ENCODE assay signal across 8 cellular contexts in the genomic region with DNA sequence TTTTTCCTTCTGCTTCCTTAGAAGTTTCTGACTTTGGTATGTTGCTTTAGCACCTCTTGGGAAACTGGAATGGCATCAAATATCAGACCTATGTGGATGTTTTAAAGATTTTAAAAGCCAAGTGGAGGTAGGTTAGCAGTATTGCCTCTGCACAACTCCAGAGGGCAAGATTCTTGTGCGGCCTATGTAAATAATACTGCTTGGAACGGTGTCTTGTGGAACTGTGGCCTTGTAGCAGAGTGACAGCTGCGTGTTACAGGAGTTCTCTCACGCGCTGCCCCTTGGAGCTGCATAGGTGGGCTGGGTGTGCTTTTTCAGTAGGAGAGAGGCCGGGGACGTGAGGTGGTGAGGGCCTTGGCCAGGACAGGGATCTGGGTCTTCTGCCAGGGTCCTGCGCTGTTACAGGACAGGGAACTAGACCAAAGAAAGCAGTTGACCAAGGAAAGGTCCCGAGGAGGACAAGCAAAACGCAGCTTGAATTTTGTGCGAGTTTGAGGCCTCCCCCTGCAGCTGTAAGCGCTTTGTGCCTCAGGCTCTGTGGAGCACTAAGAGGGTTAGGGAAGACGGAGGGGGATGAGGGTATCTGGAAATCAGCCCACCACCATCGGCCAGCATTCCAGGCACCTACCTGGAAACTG. TPM values are rescaled to one million over a fixed set of nuclear protein-coding genes. Genes with fewer than 3 reads are reported as not detected.
DNase-seq lines count a peak whose midpoint lies in the region; ATAC-seq and TF ChIP-seq lines count a peak whose summit lies in the region.

No MANE protein-coding gene starts in this region.

- peaks cover 59% of the 10 kb centered on the region for H3K4me1 Mint-ChIP-seq in stimulated activated naive CD8-positive, alpha-beta T cell treated with anti-CD3 and anti-CD28 coated beads, Interleukin-15, Interleukin-2, amounts not matched to agents 100 ng/mL and 50 ng/mL, for 24 hours (ENCODE audit: low read depth)

- TSS peak; percentile 17 for BruUV-seq in mammary epithelial cell (replicated peaks; lab: Mats Ljungman, UMichigan)

- no peak for ATAC-seq in stimulated activated naive CD8-positive, alpha-beta T cell treated with anti-CD3 and anti-CD28 coated beads, Interleukin-15, Interleukin-2, amounts not matched to agents 100 U/mL and 50 U/mL, for 24 hours
- ATAC-seq in GM19452 (IDR thresholded peaks at IDR 0.05; ENCODE audit: unreplicated experiment) (no peak), GM19328 (IDR thresholded peaks at IDR 0.05; ENCODE audit: unreplicated experiment) (no peak), GM21367 (IDR thresholded peaks at IDR 0.05; ENCODE audit: unreplicated experiment) (no peak)

- DNase-seq in stimulated activated naive CD8-positive, alpha-beta T cell treated with anti-CD3 and anti-CD28 coated beads, Interleukin-15, Interleukin-2, amounts not matched to agents 100 U/mL and 50 U/mL, for 24 hours = no peak
- no peak for DNase-seq in mammary epithelial cell
- no peak for DNase-seq in activated effector memory CD4-positive, alpha-beta T cell treated with anti-CD3 and anti-CD28 coated beads, Interleukin-2, amount 50 U/mL, for 16 hours

- intact Hi-C loops in mammary epithelial cell (cut with micrococcal nuclease) = loop anchor here (5.0 kb wide), 1 partner anchor 41 kb away; no protein-coding TSS in a partner anchor

- peaks cover 14% of the 10 kb centered on the region for H3K36me3 Mint-ChIP-seq in stimulated activated naive CD8-positive, alpha-beta T cell treated with anti-CD3 and anti-CD28 coated beads, Interleukin-15, Interleukin-2, amounts not matched to agents 100 ng/mL and 50 ng/mL, for 24 hours (ENCODE audit: low read depth)

- peaks cover 64% of the 10 kb centered on the region for H3K79me2 ChIP-seq in mammary epithelial cell (ENCODE audit: insufficient read depth, low read length)

- WGBS in mammary epithelial cell (ENCODE audit: low coverage, missing lambda C conversion rate) = 66% methylated on average over 14 of the region's 14 CpGs

- peak overlapping the region; percentile 98 for H3K27ac Mint-ChIP-seq in stimulated activated naive CD8-positive, alpha-beta T cell treated with anti-CD3 and anti-CD28 coated beads, Interleukin-15, Interleukin-2, amounts not matched to agents 100 ng/mL and 50 ng/mL, for 24 hours

- dilution Hi-C loops in mammary epithelial cell (cut with HindIII; ENCODE audit: low sequenced_read_pairs) = no loop called here

- TF ChIP-seq CTCF in mammary epithelial cell (conservative IDR thresholded peaks at IDR 0.05 in 1 of 2, IDR thresholded peaks at IDR 0.05 in 1 of 2; ENCODE audit: extremely low read depth in 1 of 2, insufficient read depth in 1 of 2, low read depth in 1 of 2, low read length in 2 of 2) = no peak

- H3K27me3 Mint-ChIP-seq in stimulated activated naive CD8-positive, alpha-beta T cell treated with anti-CD3 and anti-CD28 coated beads, Interleukin-15, Interleukin-2, amounts not matched to agents 100 ng/mL and 50 ng/mL, for 24 hours = no peaks in the 10 kb centered on the region

- H3K4me2 ChIP-seq in mammary epithelial cell (ENCODE audit: insufficient read depth, low read depth, low read length) = peak overlapping the region; percentile 94

- H3K36me3 ChIP-seq in mammary epithelial cell (ENCODE audit: insufficient read depth, low read length) (no peaks in the 10 kb centered on the region), mucosa of stomach (ENCODE audit: control insufficient read depth, insufficient read depth, low read length) (peaks cover 3% of the 10 kb centered on the region)

- H3K9ac ChIP-seq in mammary epithelial cell (ENCODE audit: insufficient read depth, low read length) (peak overlapping the region; percentile 86), mucosa of stomach (ENCODE audit: low read length) (peak overlapping the region; percentile 79)

- H3K9me3 Mint-ChIP-seq in stimulated activated naive CD8-positive, alpha-beta T cell treated with anti-CD3 and anti-CD28 coated beads, Interleukin-15, Interleukin-2, amounts not matched to agents 100 ng/mL and 50 ng/mL, for 24 hours = no peaks in the 10 kb centered on the region

- peak overlapping the region; percentile 77 to 96 (median 86) for H3K4me3 ChIP-seq in mammary epithelial cell (replicated peaks in 1 of 3; ENCODE audit: insufficient read depth in 1 of 3, low read depth in 2 of 3, low read length in 3 of 3)
- peak overlapping the region; percentile 72 for H3K4me3 ChIP-seq in mucosa of stomach (ENCODE audit: low read length)

- H3K9me3 ChIP-seq in mammary epithelial cell (replicated peaks; ENCODE audit: insufficient read depth, low read length) (no peaks in the 10 kb centered on the region), mucosa of stomach (ENCODE audit: control insufficient read depth, low read length) (no peaks in the 10 kb centered on the region)

- no peaks in the 10 kb centered on the region for H4K20me1 ChIP-seq in mammary epithelial cell (ENCODE audit: insufficient read depth, low read length)

- H3K27me3 ChIP-seq in mammary epithelial cell (ENCODE audit: insufficient read depth, low read length) (no peaks in the 10 kb centered on the region), mucosa of stomach (ENCODE audit: control insufficient read depth, insufficient read depth, low read length) (no peaks in the 10 kb centered on the region)

- in situ Hi-C loops in mammary epithelial cell (cut with MboI; ENCODE audit: low sequenced_read_pairs in 2 of 2) = no loop called here

- H3K4me1 ChIP-seq in mammary epithelial cell (ENCODE audit: insufficient read depth, low read length) (peaks cover 24% of the 10 kb centered on the region), mucosa of stomach (ENCODE audit: control insufficient read depth, insufficient read depth, low read length) (peaks cover 43% of the 10 kb centered on the region)

- H3K4me3 Mint-ChIP-seq in stimulated activated naive CD8-positive, alpha-beta T cell treated with anti-CD3 and anti-CD28 coated beads, Interleukin-15, Interleukin-2, amounts not matched to agents 100 ng/mL and 50 ng/mL, for 24 hours = peak overlapping the region; percentile 90

- CTCF ChIA-PET in mammary epithelial cell (lab: Charles Lee; ENCODE audit: low non-redundant PET) = no interaction called here

- peak overlapping the region; percentile 95 for H2AFZ ChIP-seq in mammary epithelial cell (ENCODE audit: low read depth, low read length)

- peak overlapping the region; percentile 82 for H3K27ac ChIP-seq in mammary epithelial cell (ENCODE audit: insufficient read depth, low read depth, low read length)

RNA-seq across cellular contexts. Expression of a gene that starts 1.5 kb away (rescaled TPM):
- total RNA-seq in mammary epithelial cell = 10 to 100 TPM; 29.8 to 45.3 TPM
- 14.8 TPM for polyA plus RNA-seq in mammary epithelial cell
- 15.7 TPM for polyA minus RNA-seq in mammary epithelial cell
